In genomic region chr11:32385998-32386397, GRCh38 we compare ENCODE assay signal across 8 cellular contexts. TPM values are rescaled to one million over a fixed set of nuclear protein-coding genes. Genes with fewer than 3 reads are reported as not detected.
A peak's percentile ranks its signal among the peaks of the same experiment; 100 is the strongest.
DNase-seq lines count a peak whose midpoint lies in the region; ATAC-seq and TF ChIP-seq lines count a peak whose summit lies in the region.
"Had no signal": no experiment of that assay in that cellular context is flagged by ENCODE, and none has a peak within 500 bp of the region (broad histone marks: within the 10 kb centered on the region; RNA-seq: fewer than 3 reads in every experiment).

No MANE protein-coding gene starts in this region.

- intact Hi-C loops in colonic mucosa (cut with DNase I), result no loop called here

- no peak overlapping the region for H3K23ac ChIP-seq in trophoblast cell (ENCODE audit: low read length)

- H3K4me2 ChIP-seq in trophoblast cell (ENCODE audit: low read length), result no peak overlapping the region

- peak; percentile 20 for TF ChIP-seq CTCF in GM10248 (IDR thresholded peaks at IDR 0.05; ENCODE audit: control extremely low read depth, extremely low read depth, low read depth, missing control alignments)
- no peak for TF ChIP-seq CTCF in colonic mucosa (IDR thresholded peaks at IDR 0.05)

- WGBS in trophoblast cell (ENCODE audit: extremely low coverage, insufficient coverage, insufficient read length), result no CpG with 5 or more reads among the region's 2 CpGs

- H3K4ac ChIP-seq in trophoblast cell (ENCODE audit: low read depth, low read length), result peak overlapping the region; percentile 56

- no peaks in the 10 kb centered on the region for H3K36me3 ChIP-seq in MG63
- no peaks in the 10 kb centered on the region for H3K36me3 ChIP-seq in colonic mucosa
- H3K36me3 ChIP-seq in trophoblast cell (ENCODE audit: control insufficient read depth in 1 of 2, insufficient read depth in 2 of 2, low read length in 2 of 2), result no peaks in the 10 kb centered on the region
- H3K36me3 ChIP-seq: ovary had no signal

- H3K79me1 ChIP-seq in trophoblast cell (ENCODE audit: low read length), result peaks cover 17% of the 10 kb centered on the region

- DNase-seq in GM10248 (ENCODE audit: extremely low spot score) (no peak), MG63 (peak; percentile 26), colonic mucosa (peak; percentile 20), trophoblast cell (peak in 1 of 2 donors; percentile 38), NCI-H128 (lab: John Stamatoyannopoulos, UW; ENCODE audit: unreplicated experiment) (no peak)
- DNase-seq in effector CD8-positive, alpha-beta T cell (lab: John Stamatoyannopoulos, UW), result no peak

- H3K14ac ChIP-seq in trophoblast cell (ENCODE audit: low read length), result peak overlapping the region; percentile 86

- peak overlapping the region; percentile 96 for H2BK12ac ChIP-seq in trophoblast cell (ENCODE audit: low read length)

- peak overlapping the region; percentile 36 for H4K8ac ChIP-seq in trophoblast cell (ENCODE audit: low read depth, low read length)

- no peak overlapping the region for H2AFZ ChIP-seq in trophoblast cell (ENCODE audit: insufficient read depth, low read length, poor library complexity)

- no peaks in the 10 kb centered on the region for H3K27me3 ChIP-seq in MG63
- H3K27me3 ChIP-seq in colonic mucosa, result no peaks in the 10 kb centered on the region
- no peaks in the 10 kb centered on the region for H3K27me3 ChIP-seq in trophoblast cell (ENCODE audit: insufficient read depth, low read length)
- H3K27me3 ChIP-seq: ovary had no signal

- POLR2A ChIA-PET in GM10248 (lab: Yijun Ruan, JAX), result no interaction called here

- no peak overlapping the region for H2AK5ac ChIP-seq in trophoblast cell (ENCODE audit: low read length)

- peaks cover 2% of the 10 kb centered on the region for H3K79me2 ChIP-seq in trophoblast cell (ENCODE audit: control insufficient read depth, insufficient read depth, low read length, poor library complexity)

- ATAC-seq in HG02884 (IDR thresholded peaks at IDR 0.05; ENCODE audit: unreplicated experiment), result no peak

- peak overlapping the region; percentile 82 for H2BK5ac ChIP-seq in trophoblast cell (ENCODE audit: low read depth, low read length, poor library complexity)

- H3K4me1 ChIP-seq in colonic mucosa (no peaks in the 10 kb centered on the region), trophoblast cell (ENCODE audit: control insufficient read depth in 1 of 2, insufficient read depth in 2 of 2, low read length in 2 of 2) (peaks cover 20 to 25% of the 10 kb centered on the region in 2 experiments)

- peak overlapping the region; percentile 57 for H3K18ac ChIP-seq in trophoblast cell (ENCODE audit: low read length)

- peak overlapping the region; percentile 84 for H2BK120ac ChIP-seq in trophoblast cell (ENCODE audit: insufficient read depth, low read length, poor library complexity)

- no peak overlapping the region for H3K27ac ChIP-seq in colonic mucosa
- H3K27ac ChIP-seq in trophoblast cell (ENCODE audit: low read depth, low read length), result peak overlapping the region; percentile 80
- H3K27ac ChIP-seq: ovary had no signal

- CTCF ChIA-PET in GM10248 (lab: Yijun Ruan, JAX), result interaction anchor here (0.9 to 1.8 kb wide), 4 partner anchors 8 to 63 kb away, joined by 3 to 6 read pairs (median 4); no protein-coding TSS in a partner anchor

- H4K12ac ChIP-seq in trophoblast cell (ENCODE audit: low read depth, low read length), result no peak overlapping the region

- H3K4me3 ChIP-seq in MG63, result no peak overlapping the region
- H3K4me3 ChIP-seq in colonic mucosa, result no peak overlapping the region
- no peak overlapping the region for H3K4me3 ChIP-seq in trophoblast cell (ENCODE audit: low read depth, low read length)
- H3K4me3 ChIP-seq: ovary had no signal

- H3K9ac ChIP-seq in colonic mucosa (ENCODE audit: low read depth in 2 of 2, low read length in 2 of 2), result no peak overlapping the region
- no peak overlapping the region for H3K9ac ChIP-seq in trophoblast cell (ENCODE audit: low read length)

- H3K9me3 ChIP-seq in MG63, result no peaks in the 10 kb centered on the region
- no peaks in the 10 kb centered on the region for H3K9me3 ChIP-seq in colonic mucosa
- H3K9me3 ChIP-seq in trophoblast cell (ENCODE audit: insufficient read depth, low read depth, low read length), result no peaks in the 10 kb centered on the region
- H3K9me3 ChIP-seq: ovary had no signal

- peak overlapping the region; percentile 71 for H4K91ac ChIP-seq in trophoblast cell (ENCODE audit: low read depth, low read length)

RNA-seq across cellular contexts. Expression of gene WT1, which starts 49.3 kb away (rescaled TPM):
- total RNA-seq in MG63 (2014; rRNA removed; shearing (Covaris generic); ENCODE audit: low replicate concordance), result 0.10 TPM in 1 of 2 replicates, not detected in the other
- total RNA-seq in colonic mucosa, result under 1 TPM in 1 of 2 donors, not detected in 1; 0.32 TPM
- 1.1 and 1.3 TPM in 2 replicates for polyA plus RNA-seq in trophoblast cell (2013)

Comparison
In these comparisons a context has a peak if more than half of its experiments do, and no peak if none do; other contexts are left out.
1. DNase-seq: peak in MG63 (single experiment) and colonic mucosa (single experiment); none in GM10248 (single experiment), effector CD8-positive, alpha-beta T cell (single experiment) and NCI-H128 (single experiment).